12 cellular contexts compared by ENCODE assay signal in the genomic region with DNA sequence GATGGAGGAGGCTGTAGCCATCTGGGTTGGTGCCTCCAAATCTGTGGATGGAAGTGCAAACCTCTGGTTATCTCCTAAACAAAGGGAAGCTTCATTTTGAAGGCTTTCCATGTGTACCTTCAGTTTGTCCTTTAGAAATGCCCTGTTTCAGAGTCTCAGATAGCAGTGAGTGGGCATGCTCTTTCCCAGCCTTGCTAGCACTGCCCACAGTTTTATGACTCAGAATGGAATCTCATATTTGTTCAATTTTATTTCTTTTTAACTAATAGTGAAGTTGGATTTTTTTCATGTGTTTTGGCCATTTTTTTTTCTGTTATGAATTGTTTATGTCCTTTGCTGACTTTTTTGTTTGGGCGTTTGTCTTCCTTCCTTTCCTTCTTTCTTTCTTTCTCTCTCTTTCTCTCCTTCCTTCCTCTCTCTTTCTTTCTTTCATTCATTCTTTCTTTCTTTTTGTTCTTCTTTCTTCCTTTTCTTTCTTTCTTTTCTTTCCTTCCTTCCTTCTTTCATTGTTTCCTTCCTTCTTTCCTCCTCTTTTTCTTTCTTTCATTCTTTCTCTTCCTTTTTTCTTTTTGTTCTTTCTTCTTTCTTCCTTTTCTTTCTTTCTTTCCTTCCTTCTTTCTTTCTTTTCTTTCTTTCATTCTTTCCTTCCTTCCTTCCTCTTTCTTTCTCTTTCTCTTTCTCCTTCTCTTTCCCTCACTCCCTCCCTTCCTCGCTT. TPM values are rescaled to one million over a fixed set of nuclear protein-coding genes. Genes with fewer than 3 reads are reported as not detected.
A peak's percentile ranks its signal among the peaks of the same experiment; 100 is the strongest.
DNase-seq lines count a peak whose midpoint lies in the region; ATAC-seq and TF ChIP-seq lines count a peak whose summit lies in the region.
"Had no signal": no experiment of that assay in that cellular context is flagged by ENCODE, and none has a peak within 500 bp of the region (broad histone marks: within the 10 kb centered on the region; RNA-seq: fewer than 3 reads in every experiment).

No MANE protein-coding gene starts in this region.

- H3K9me3 ChIP-seq in adipocyte (ENCODE audit: control insufficient read depth, low read length), result no peaks in the 10 kb centered on the region
- H3K9me3 ChIP-seq in neutrophil, result no peaks in the 10 kb centered on the region
- H3K9me3 ChIP-seq: pancreas had no signal

- peak; percentile 11 for DNase-seq in DMS79 treated with DMSO at 0.1 percent for 48 hours (lab: John Stamatoyannopoulos, UW)
- no peak for DNase-seq in DMS79 (lab: John Stamatoyannopoulos, UW)
- no peak for DNase-seq in HL-60 (ENCODE audit: low read depth in 1 of 2, low spot score in 1 of 2)
- DNase-seq in adipocyte (ENCODE audit: low read depth), result peak; percentile 61
- DNase-seq in NCI-H524 (lab: John Stamatoyannopoulos, UW), result no peak
- DNase-seq: activated T-cell treated with anti-CD3 and anti-CD28 coated beads for 4 hours, glutamatergic neuron had no signal

- ATAC-seq in esophagus mucosa, result no peak
- ATAC-seq in HG03097 (IDR thresholded peaks at IDR 0.05; ENCODE audit: low FRiP score, unreplicated experiment), result no peak

- H3K27me3 ChIP-seq in HL-60 (ENCODE audit: insufficient read depth, poor library complexity, severe bottlenecking) (no peaks in the 10 kb centered on the region), adipocyte (replicated peaks; ENCODE audit: control insufficient read depth, insufficient read depth, low read length) (peaks cover 3% of the 10 kb centered on the region), neutrophil (no peaks in the 10 kb centered on the region)
- H3K27me3 ChIP-seq: pancreas had no signal

- H3K9ac ChIP-seq in adipocyte (ENCODE audit: low read length), result no peak overlapping the region

- H3K4me1 ChIP-seq in adipocyte (ENCODE audit: control insufficient read depth, insufficient read depth, low read length), result peaks cover 14% of the 10 kb centered on the region
- H3K4me1 ChIP-seq in neutrophil (ENCODE audit: control insufficient read depth in 1 of 2, insufficient read depth in 1 of 2, low read depth in 1 of 2, low read length in 1 of 2), result peaks cover 21 to 24% of the 10 kb centered on the region in 2 experiments

- H3K4me3 ChIP-seq in HL-60 (replicated peaks; ENCODE audit: insufficient read depth, low read length), result no peak overlapping the region
- H3K4me3 ChIP-seq in adipocyte (ENCODE audit: low read length), result no peak overlapping the region
- H3K4me3 ChIP-seq in neutrophil (ENCODE audit: low read depth in 1 of 2, low read length in 1 of 2), result peak overlapping the region; percentile 12 to 32
- H3K4me3 ChIP-seq: pancreas had no signal

- H3K27ac ChIP-seq in HL-60 (replicated peaks) (peak overlapping the region; percentile 74), neutrophil (peak overlapping the region; percentile 80)
- H3K27ac ChIP-seq: pancreas had no signal

- H3K36me3 ChIP-seq in adipocyte (ENCODE audit: control insufficient read depth, insufficient read depth, low read length, severe bottlenecking), result no peaks in the 10 kb centered on the region
- H3K36me3 ChIP-seq in neutrophil, result no peaks in the 10 kb centered on the region
- H3K36me3 ChIP-seq: pancreas had no signal

- TF ChIP-seq CTCF in HL-60 (IDR thresholded peaks at IDR 0.05; ENCODE audit: insufficient read depth, low read length) (no peak), neutrophil (IDR thresholded peaks at IDR 0.05) (no peak)

RNA-seq across cellular contexts. Expression of a gene that starts 25.6 kb away (rescaled TPM):
- total RNA-seq in esophagus mucosa, result 0.28 TPM
- total RNA-seq: A172 had no signal

Comparison
In these comparisons a context has a peak if more than half of its experiments do, and no peak if none do; other contexts are left out.
1. DNase-seq: peak in DMS79 treated with DMSO at 0.1 percent for 48 hours (single experiment) and adipocyte (single experiment); none in DMS79 (single experiment), HL-60 (0 of 2) and NCI-H524 (0 of 2).
2. H3K4me3 ChIP-seq: peak in neutrophil (2 of 2); none in HL-60 (single experiment) and adipocyte (single experiment).